ENCODE assay signal across 8 cellular contexts in genomic region chr11:67371549-67372231, GRCh38. TPM values are rescaled to one million over a fixed set of nuclear protein-coding genes. Genes with fewer than 3 reads are reported as not detected.
DNase-seq lines count a peak whose midpoint lies in the region; ATAC-seq and TF ChIP-seq lines count a peak whose summit lies in the region.

No MANE protein-coding gene starts in this region.

- peaks cover 75% of the 10 kb centered on the region for H3K79me2 ChIP-seq in DOHH2 (ENCODE audit: control insufficient read depth, low read length)

- peaks cover 15% of the 10 kb centered on the region for H4K20me1 ChIP-seq in DOHH2 (ENCODE audit: control insufficient read depth, insufficient read depth, low read depth, low read length)

- in situ Hi-C loops in KBM-7 (cut with MboI; ENCODE audit: low pct_unique_long_range_greater_than_20kb, low sequenced_read_pairs): no loop called here

- TF ChIP-seq CTCF in DOHH2 (IDR thresholded peaks at IDR 0.05; ENCODE audit: low read depth, low read length, poor library complexity, severe bottlenecking) (peak; percentile 63), psoas muscle (IDR thresholded peaks at IDR 0.05) (peak; percentile 28)

- H3K36me3 ChIP-seq in DOHH2 (ENCODE audit: control insufficient read depth, low read length) (peaks cover 24% of the 10 kb centered on the region), psoas muscle (ENCODE audit: insufficient read depth in 1 of 2, low read depth in 1 of 2) (no peaks in the 10 kb centered on the region)

- peaks cover 3% of the 10 kb centered on the region; the same call in 1 of the 2 replicates for H3F3A ChIP-seq in DOHH2 (ENCODE audit: control insufficient read depth, insufficient read depth)

- peaks cover 84% of the 10 kb centered on the region for H3K4me1 ChIP-seq in DOHH2 (ENCODE audit: control insufficient read depth, low read length)
- peaks cover 16% of the 10 kb centered on the region for H3K4me1 ChIP-seq in psoas muscle

- peak overlapping the region; percentile 49 for H3K27ac Mint-ChIP-seq in activated T-helper 1 cell treated with anti-CD3 and anti-CD28 coated beads, Interleukin-12 subunit alpha, Interleukin-12 subunit beta, Interleukin-2, Interleukin-4 antibody, amounts not matched to agents 30 ng/mL and 10 ng/mL and 1 ng/mL, durations not matched to agents 14 hours and 24 hours and 36 hours

- no peak overlapping the region for H3K27ac ChIP-seq in DOHH2 (ENCODE audit: low read depth, low read length)
- no peak overlapping the region for H3K27ac ChIP-seq in psoas muscle

- DNase-seq in KBM-7 (peak; percentile 61), Right ventricle myocardium superior (no peak), psoas muscle (peak in 1 of 2 donors; percentile 41), T-helper 9 cell (no peak)
- DNase-seq in activated T-helper 1 cell treated with anti-CD3 and anti-CD28 coated beads, Interleukin-12 subunit alpha, Interleukin-12 subunit beta, Interleukin-2, Interleukin-4 antibody, amounts not matched to agents 30 ng/mL and 10 ng/mL and 1 ng/mL, durations not matched to agents 14 hours and 24 hours and 36 hours (ENCODE audit: low spot score): no peak

- H3K27me3 ChIP-seq in DOHH2 (ENCODE audit: control insufficient read depth, low read length): no peaks in the 10 kb centered on the region
- peaks cover 0 to 51% (median 9%) of the 10 kb centered on the region in 3 donors for H3K27me3 ChIP-seq in psoas muscle (ENCODE audit: insufficient read depth in 3 of 3, low read length in 2 of 3)

- peak overlapping the region; percentile 80 for H3K4me3 Mint-ChIP-seq in activated T-helper 1 cell treated with anti-CD3 and anti-CD28 coated beads, Interleukin-12 subunit alpha, Interleukin-12 subunit beta, Interleukin-2, Interleukin-4 antibody, amounts not matched to agents 30 ng/mL and 10 ng/mL and 1 ng/mL, durations not matched to agents 14 hours and 24 hours and 36 hours

- no peaks in the 10 kb centered on the region for H3K9me3 Mint-ChIP-seq in activated T-helper 1 cell treated with anti-CD3 and anti-CD28 coated beads, Interleukin-12 subunit alpha, Interleukin-12 subunit beta, Interleukin-2, Interleukin-4 antibody, amounts not matched to agents 30 ng/mL and 10 ng/mL and 1 ng/mL, durations not matched to agents 14 hours and 24 hours and 36 hours

- H3K9me3 ChIP-seq in DOHH2 (ENCODE audit: control insufficient read depth, insufficient read depth, low read length) (no peaks in the 10 kb centered on the region), psoas muscle (no peaks in the 10 kb centered on the region)

- intact Hi-C loops in activated T-helper 1 cell treated with anti-CD3 and anti-CD28 coated beads, Interleukin-12 subunit alpha, Interleukin-12 subunit beta, Interleukin-2, Interleukin-4 antibody, amounts not matched to agents 30 ng/mL and 10 ng/mL and 1 ng/mL, durations not matched to agents 14 hours and 24 hours and 36 hours (cut with micrococcal nuclease): no loop called here
- intact Hi-C loops in Right ventricle myocardium superior (cut with DNase I): no loop called here
- intact Hi-C loops in psoas muscle (cut with DNase I): no loop called here

- peaks cover 26% of the 10 kb centered on the region for H3K4me1 Mint-ChIP-seq in activated T-helper 1 cell treated with anti-CD3 and anti-CD28 coated beads, Interleukin-12 subunit alpha, Interleukin-12 subunit beta, Interleukin-2, Interleukin-4 antibody, amounts not matched to agents 30 ng/mL and 10 ng/mL and 1 ng/mL, durations not matched to agents 14 hours and 24 hours and 36 hours (ENCODE audit: low read depth)

- H3K4me2 ChIP-seq in DOHH2 (ENCODE audit: low read length): peak overlapping the region; percentile 99

- 25 to 40% (median 29%) methylated on average over 18 of the region's 18 CpGs for WGBS in psoas muscle, 3 donors

- ATAC-seq in Right ventricle myocardium superior (ENCODE audit: poor library complexity) (peak; percentile 15), psoas muscle (peak in 2 of 4 donors; percentile 26 to 27), GM19397 (IDR thresholded peaks at IDR 0.05; ENCODE audit: unreplicated experiment) (no peak), GM21825 (IDR thresholded peaks at IDR 0.05; ENCODE audit: unreplicated experiment) (no peak)

- H3K4me3 ChIP-seq in DOHH2 (ENCODE audit: low read length) (peak overlapping the region; percentile 96), psoas muscle (peak overlapping the region; percentile 76)

- no peaks in the 10 kb centered on the region for H3K9me2 ChIP-seq in DOHH2 (replicated peaks; ENCODE audit: control insufficient read depth, low read length)

- H3K27me3 Mint-ChIP-seq in activated T-helper 1 cell treated with anti-CD3 and anti-CD28 coated beads, Interleukin-12 subunit alpha, Interleukin-12 subunit beta, Interleukin-2, Interleukin-4 antibody, amounts not matched to agents 30 ng/mL and 10 ng/mL and 1 ng/mL, durations not matched to agents 14 hours and 24 hours and 36 hours (ENCODE audit: insufficient read depth): peaks cover 60% of the 10 kb centered on the region

- H3K36me3 Mint-ChIP-seq in activated T-helper 1 cell treated with anti-CD3 and anti-CD28 coated beads, Interleukin-12 subunit alpha, Interleukin-12 subunit beta, Interleukin-2, Interleukin-4 antibody, amounts not matched to agents 30 ng/mL and 10 ng/mL and 1 ng/mL, durations not matched to agents 14 hours and 24 hours and 36 hours (ENCODE audit: low read depth): no peaks in the 10 kb centered on the region

RNA-seq across cellular contexts. Expression of gene CLCF1, which starts 1.7 kb away (rescaled TPM):
- 0.64 and 0.73 TPM in 2 replicates for total RNA-seq in activated T-helper 1 cell treated with anti-CD3 and anti-CD28 coated beads, Interleukin-12 subunit alpha, Interleukin-12 subunit beta, Interleukin-2, Interleukin-4 antibody, amounts not matched to agents 30 ng/mL and 10 ng/mL and 1 ng/mL, durations not matched to agents 14 hours and 24 hours and 36 hours
- 0.27 TPM for total RNA-seq in Right ventricle myocardium superior
- 1 to 10 TPM in 1 of 4 donors, under 1 TPM in 3; 0.44 to 1.5 (median 0.82) TPM for total RNA-seq in psoas muscle
- polyA plus RNA-seq in psoas muscle: 1 to 10 TPM in 1 of 3 donors, under 1 TPM in 2; 0.47 to 6.5 (median 0.62) TPM

RNA-seq across cellular contexts. Expression of gene POLD4, which starts 18.3 kb away (rescaled TPM):
- 36.7 and 39.8 TPM in 2 replicates for total RNA-seq in activated T-helper 1 cell treated with anti-CD3 and anti-CD28 coated beads, Interleukin-12 subunit alpha, Interleukin-12 subunit beta, Interleukin-2, Interleukin-4 antibody, amounts not matched to agents 30 ng/mL and 10 ng/mL and 1 ng/mL, durations not matched to agents 14 hours and 24 hours and 36 hours
- total RNA-seq in Right ventricle myocardium superior (39.9 TPM), psoas muscle (10 to 100 TPM; 31.8 to 89.8 (median 56.1) TPM)
- polyA plus RNA-seq in psoas muscle: 10 to 100 TPM; 72.6 to 74.9 (median 73.3) TPM

RNA-seq across cellular contexts. Expression of gene RAD9A, which starts 20.1 kb away (rescaled TPM):
- total RNA-seq in activated T-helper 1 cell treated with anti-CD3 and anti-CD28 coated beads, Interleukin-12 subunit alpha, Interleukin-12 subunit beta, Interleukin-2, Interleukin-4 antibody, amounts not matched to agents 30 ng/mL and 10 ng/mL and 1 ng/mL, durations not matched to agents 14 hours and 24 hours and 36 hours: 30.7 and 31.6 TPM in 2 replicates
- total RNA-seq in Right ventricle myocardium superior: 5.7 TPM
- 1 to 10 TPM; 1.8 to 6.7 (median 5.8) TPM for total RNA-seq in psoas muscle
- 10 to 100 TPM in 2 of 3 donors, 1 to 10 TPM in 1; 7.1 to 12.3 (median 10.1) TPM for polyA plus RNA-seq in psoas muscle

RNA-seq across cellular contexts. Expression of gene PPP1CA, which starts 30.0 kb away (rescaled TPM):
- total RNA-seq in activated T-helper 1 cell treated with anti-CD3 and anti-CD28 coated beads, Interleukin-12 subunit alpha, Interleukin-12 subunit beta, Interleukin-2, Interleukin-4 antibody, amounts not matched to agents 30 ng/mL and 10 ng/mL and 1 ng/mL, durations not matched to agents 14 hours and 24 hours and 36 hours: 260 and 263 TPM in 2 replicates
- total RNA-seq in Right ventricle myocardium superior (103 TPM), psoas muscle (100 to 1,000 TPM in 1 of 4 donors, 10 to 100 TPM in 3; 72.6 to 113 (median 86.6) TPM)
- 100 to 1,000 TPM; 108 to 191 (median 147) TPM for polyA plus RNA-seq in psoas muscle

RNA-seq across cellular contexts. Expression of gene TBC1D10C, which starts 32.2 kb away (rescaled TPM):
- 131 and 135 TPM in 2 replicates for total RNA-seq in activated T-helper 1 cell treated with anti-CD3 and anti-CD28 coated beads, Interleukin-12 subunit alpha, Interleukin-12 subunit beta, Interleukin-2, Interleukin-4 antibody, amounts not matched to agents 30 ng/mL and 10 ng/mL and 1 ng/mL, durations not matched to agents 14 hours and 24 hours and 36 hours
- total RNA-seq in Right ventricle myocardium superior: 1.00 TPM
- 1 to 10 TPM in 3 of 4 donors, under 1 TPM in 1; 0.65 to 1.6 (median 1.2) TPM for total RNA-seq in psoas muscle
- polyA plus RNA-seq in psoas muscle: under 1 TPM; 0.25 to 0.52 (median 0.34) TPM
